Comparison of ENCODE assay signal across 14 cellular contexts in genomic region chr1:205191127-205191577, GRCh38. TPM values are rescaled to one million over a fixed set of nuclear protein-coding genes. Genes with fewer than 3 reads are reported as not detected.
A peak's percentile ranks its signal among the peaks of the same experiment; 100 is the strongest.
DNase-seq lines count a peak whose midpoint lies in the region; ATAC-seq, FAIRE-seq and TF ChIP-seq lines count a peak whose summit lies in the region.
"Had no signal": no experiment of that assay in that cellular context is flagged by ENCODE, and none has a peak within 500 bp of the region (broad histone marks: within the 10 kb centered on the region; RNA-seq: fewer than 3 reads in every experiment).

No MANE protein-coding gene starts in this region.

- TF ChIP-seq CTCF in glutamatergic neuron (IDR thresholded peaks at IDR 0.05; ENCODE audit: partially characterized antibody, unreplicated experiment) (no peak), pancreas (IDR thresholded peaks at IDR 0.05) (no peak), omental fat pad (IDR thresholded peaks at IDR 0.05) (no peak)

- H3K4me3 Mint-ChIP-seq in glutamatergic neuron (ENCODE audit: unreplicated experiment) = peak overlapping the region; percentile 63
- H3K4me3 Mint-ChIP-seq: CD8-positive, alpha-beta memory T cell; naive B cell had no signal

- FAIRE-seq in pancreas (lab: Jason Lieb, UNC) = no peak

- 14 to 18% methylated on average over 6 of the region's 6 CpGs for WGBS in pancreas, 2 donors

- no peak overlapping the region for H3K9ac ChIP-seq in adipocyte (ENCODE audit: low read length)

- H3K36me3 ChIP-seq in adipocyte (ENCODE audit: control insufficient read depth, insufficient read depth, low read length, severe bottlenecking) (peaks cover 14% of the 10 kb centered on the region), pancreas (no peaks in the 10 kb centered on the region)
- H3K36me3 ChIP-seq: thoracic aorta had no signal

- in situ Hi-C loops in G401 (cut with HindIII; ENCODE audit: low sequenced_read_pairs) = no loop called here

- H3K9me3 ChIP-seq in adipocyte (ENCODE audit: control insufficient read depth, low read length) = no peaks in the 10 kb centered on the region
- H3K9me3 ChIP-seq in pancreas = no peaks in the 10 kb centered on the region
- H3K9me3 ChIP-seq: thoracic aorta had no signal

- H3K4me1 ChIP-seq in adipocyte (ENCODE audit: control insufficient read depth, insufficient read depth, low read length) (peaks cover 11% of the 10 kb centered on the region), pancreas (peaks cover 11 to 34% (median 15%) of the 10 kb centered on the region in 3 donors)

- intact Hi-C loops in pancreas (cut with DNase I) = no loop called here

- H3K27ac ChIP-seq in pancreas = peak overlapping the region in 2 of 4 donors; percentile 24 to 56
- H3K27ac ChIP-seq: PC-9, thoracic aorta had no signal

- H3K27me3 ChIP-seq in adipocyte (replicated peaks; ENCODE audit: control insufficient read depth, insufficient read depth, low read length) = no peaks in the 10 kb centered on the region
- no peaks in the 10 kb centered on the region for H3K27me3 ChIP-seq in pancreas

- H3K9me3 Mint-ChIP-seq in glutamatergic neuron (ENCODE audit: unreplicated experiment) = peaks cover 3% of the 10 kb centered on the region
- H3K9me3 Mint-ChIP-seq: naive B cell had no signal

- H3K4me3 ChIP-seq in adipocyte (ENCODE audit: low read length) = peak overlapping the region; percentile 15
- H3K4me3 ChIP-seq in pancreas = no peak overlapping the region
- H3K4me3 ChIP-seq: PC-9, thoracic aorta had no signal

- no peaks in the 10 kb centered on the region for H3K27me3 Mint-ChIP-seq in glutamatergic neuron (ENCODE audit: unreplicated experiment)
- H3K27me3 Mint-ChIP-seq: CD8-positive, alpha-beta memory T cell; naive B cell had no signal

- H3K36me3 Mint-ChIP-seq in glutamatergic neuron (ENCODE audit: unreplicated experiment) = no peaks in the 10 kb centered on the region

- H3K27ac Mint-ChIP-seq in glutamatergic neuron (ENCODE audit: unreplicated experiment) = peak overlapping the region; percentile 28

- DNase-seq in G401 (ENCODE audit: low spot score) (peak; percentile 48), adipocyte (ENCODE audit: low read depth) (peak; percentile 44), glutamatergic neuron (no peak), pancreas (peak in 3 of 6 donors; percentile 42 to 62 (median 48)), omental fat pad (ENCODE audit: low spot score) (no peak), NCI-H748 treated with DMSO at 0.1 percent for 48 hours (lab: John Stamatoyannopoulos, UW) (no peak), putamen (ENCODE audit: low spot score) (no peak)
- DNase-seq: activated CD4-positive, alpha-beta T cell treated with anti-CD3 and anti-CD28 coated beads, Interleukin-2, amount 50 U/mL, for 4 hours; CD8-positive, alpha-beta memory T cell; central memory CD4-positive, alpha-beta T cell; naive B cell; PC-9 had no signal

- ATAC-seq in pancreas (peak; percentile 80 to 97 (median 94)), omental fat pad (ENCODE audit: low FRiP score) (no peak), HG03139 (IDR thresholded peaks at IDR 0.05; ENCODE audit: unreplicated experiment) (no peak)

- H3K4me1 Mint-ChIP-seq in glutamatergic neuron (ENCODE audit: low read depth, unreplicated experiment) = peaks cover 42% of the 10 kb centered on the region

RNA-seq across cellular contexts. Expression of gene DSTYK, which starts 20.4 kb away (rescaled TPM):
- 5.5 and 8.6 TPM in 2 replicates for total RNA-seq in G401 (2014; rRNA removed; shearing (Covaris generic))
- total RNA-seq in glutamatergic neuron (ENCODE audit: unreplicated experiment) (9.2 TPM), pancreas (1 to 10 TPM; 3.5 to 9.0 (median 4.7) TPM), omental fat pad (10 to 100 TPM in 3 of 4 donors, 1 to 10 TPM in 1; 7.6 to 13.0 (median 11.4) TPM)
- polyA plus RNA-seq in pancreas = 1 to 10 TPM; 2.9 to 4.3 TPM

RNA-seq across cellular contexts. Expression of gene TMCC2, which starts 36.6 kb away (rescaled TPM):
- 5.4 and 6.2 TPM in 2 replicates for total RNA-seq in G401 (2014; rRNA removed; shearing (Covaris generic))
- 80.1 TPM for total RNA-seq in glutamatergic neuron (ENCODE audit: unreplicated experiment)
- total RNA-seq in pancreas = 1 to 10 TPM in 3 of 6 donors, under 1 TPM in 3; 0.55 to 1.8 (median 0.94) TPM
- 1 to 10 TPM; 2.6 to 4.3 TPM for polyA plus RNA-seq in pancreas
- 1 to 10 TPM in 3 of 4 donors, under 1 TPM in 1; 0.96 to 4.9 (median 2.2) TPM for total RNA-seq in omental fat pad

Comparison
In these comparisons a context has a peak if more than half of its experiments do, and no peak if none do; other contexts are left out.
1. DNase-seq: peak in G401 (single experiment) and adipocyte (single experiment); none in glutamatergic neuron (single experiment), omental fat pad (single experiment), NCI-H748 treated with DMSO at 0.1 percent for 48 hours (single experiment) and putamen (single experiment).
2. ATAC-seq: peak in pancreas (4 of 4); none in omental fat pad (single experiment) and HG03139 (single experiment).
3. RNA of gene TMCC2, which starts 36.6 kb away (total RNA-seq): 80.1 TPM in glutamatergic neuron (single experiment); 5.4 to 6.2 TPM in G401, 0.96 to 4.9 TPM in omental fat pad and 0.55 to 1.8 TPM in pancreas; every median in the first group is over 10 times any median in the second.